ENCODE assay signal across 1 cellular context in the genomic region with DNA sequence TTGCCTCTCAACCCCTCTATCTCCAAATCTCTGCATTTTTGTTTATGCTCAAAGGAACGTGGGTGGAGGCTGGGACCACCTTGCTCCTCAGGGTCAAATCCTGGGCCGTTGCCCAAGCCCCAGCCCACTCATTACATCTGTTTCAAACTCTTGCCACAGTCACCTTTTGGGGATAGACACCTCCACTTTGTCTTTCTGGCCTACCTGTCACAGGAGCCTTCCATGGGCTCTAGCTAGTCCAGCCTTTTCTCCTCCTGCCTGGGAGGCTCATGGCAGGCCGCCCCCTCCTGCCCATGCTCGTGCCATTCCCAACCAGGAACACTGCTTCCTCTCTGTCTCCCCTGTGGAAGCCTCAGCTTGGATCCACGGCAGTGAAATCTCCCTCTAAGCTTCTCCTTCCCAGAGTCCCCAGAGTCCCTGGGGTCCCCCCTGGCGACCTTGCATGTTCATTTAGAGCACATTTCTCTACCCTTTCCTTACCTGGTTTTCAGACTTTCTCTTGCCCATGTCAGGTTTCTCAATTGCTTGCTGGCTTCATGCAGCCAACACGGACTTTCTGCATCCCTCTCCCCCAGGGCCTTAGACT.
TF ChIP-seq lines count a peak whose summit lies in the region.

No MANE protein-coding gene starts in this region.

TF ChIP-seq in GM23338, 12 proteins besides CTCF, POLR2A, EP300 and RAD21 (continued from another document):
- TF ChIP-seq, protein P1, sequence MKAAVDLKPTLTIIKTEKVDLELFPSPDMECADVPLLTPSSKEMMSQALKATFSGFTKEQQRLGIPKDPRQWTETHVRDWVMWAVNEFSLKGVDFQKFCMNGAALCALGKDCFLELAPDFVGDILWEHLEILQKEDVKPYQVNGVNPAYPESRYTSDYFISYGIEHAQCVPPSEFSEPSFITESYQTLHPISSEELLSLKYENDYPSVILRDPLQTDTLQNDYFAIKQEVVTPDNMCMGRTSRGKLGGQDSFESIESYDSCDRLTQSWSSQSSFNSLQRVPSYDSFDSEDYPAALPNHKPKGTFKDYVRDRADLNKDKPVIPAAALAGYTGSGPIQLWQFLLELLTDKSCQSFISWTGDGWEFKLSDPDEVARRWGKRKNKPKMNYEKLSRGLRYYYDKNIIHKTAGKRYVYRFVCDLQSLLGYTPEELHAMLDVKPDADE (IDR thresholded peaks at IDR 0.05): no peak
- TF ChIP-seq EZH2 (IDR thresholded peaks at IDR 0.05; ENCODE audit: low read depth, unreplicated experiment) (no peak), EZH2phosphoT487 (IDR thresholded peaks at IDR 0.05; ENCODE audit: unreplicated experiment) (no peak), NANOG (IDR thresholded peaks at IDR 0.05; ENCODE audit: borderline replicate concordance) (no peak)
- TF ChIP-seq, protein P2, sequence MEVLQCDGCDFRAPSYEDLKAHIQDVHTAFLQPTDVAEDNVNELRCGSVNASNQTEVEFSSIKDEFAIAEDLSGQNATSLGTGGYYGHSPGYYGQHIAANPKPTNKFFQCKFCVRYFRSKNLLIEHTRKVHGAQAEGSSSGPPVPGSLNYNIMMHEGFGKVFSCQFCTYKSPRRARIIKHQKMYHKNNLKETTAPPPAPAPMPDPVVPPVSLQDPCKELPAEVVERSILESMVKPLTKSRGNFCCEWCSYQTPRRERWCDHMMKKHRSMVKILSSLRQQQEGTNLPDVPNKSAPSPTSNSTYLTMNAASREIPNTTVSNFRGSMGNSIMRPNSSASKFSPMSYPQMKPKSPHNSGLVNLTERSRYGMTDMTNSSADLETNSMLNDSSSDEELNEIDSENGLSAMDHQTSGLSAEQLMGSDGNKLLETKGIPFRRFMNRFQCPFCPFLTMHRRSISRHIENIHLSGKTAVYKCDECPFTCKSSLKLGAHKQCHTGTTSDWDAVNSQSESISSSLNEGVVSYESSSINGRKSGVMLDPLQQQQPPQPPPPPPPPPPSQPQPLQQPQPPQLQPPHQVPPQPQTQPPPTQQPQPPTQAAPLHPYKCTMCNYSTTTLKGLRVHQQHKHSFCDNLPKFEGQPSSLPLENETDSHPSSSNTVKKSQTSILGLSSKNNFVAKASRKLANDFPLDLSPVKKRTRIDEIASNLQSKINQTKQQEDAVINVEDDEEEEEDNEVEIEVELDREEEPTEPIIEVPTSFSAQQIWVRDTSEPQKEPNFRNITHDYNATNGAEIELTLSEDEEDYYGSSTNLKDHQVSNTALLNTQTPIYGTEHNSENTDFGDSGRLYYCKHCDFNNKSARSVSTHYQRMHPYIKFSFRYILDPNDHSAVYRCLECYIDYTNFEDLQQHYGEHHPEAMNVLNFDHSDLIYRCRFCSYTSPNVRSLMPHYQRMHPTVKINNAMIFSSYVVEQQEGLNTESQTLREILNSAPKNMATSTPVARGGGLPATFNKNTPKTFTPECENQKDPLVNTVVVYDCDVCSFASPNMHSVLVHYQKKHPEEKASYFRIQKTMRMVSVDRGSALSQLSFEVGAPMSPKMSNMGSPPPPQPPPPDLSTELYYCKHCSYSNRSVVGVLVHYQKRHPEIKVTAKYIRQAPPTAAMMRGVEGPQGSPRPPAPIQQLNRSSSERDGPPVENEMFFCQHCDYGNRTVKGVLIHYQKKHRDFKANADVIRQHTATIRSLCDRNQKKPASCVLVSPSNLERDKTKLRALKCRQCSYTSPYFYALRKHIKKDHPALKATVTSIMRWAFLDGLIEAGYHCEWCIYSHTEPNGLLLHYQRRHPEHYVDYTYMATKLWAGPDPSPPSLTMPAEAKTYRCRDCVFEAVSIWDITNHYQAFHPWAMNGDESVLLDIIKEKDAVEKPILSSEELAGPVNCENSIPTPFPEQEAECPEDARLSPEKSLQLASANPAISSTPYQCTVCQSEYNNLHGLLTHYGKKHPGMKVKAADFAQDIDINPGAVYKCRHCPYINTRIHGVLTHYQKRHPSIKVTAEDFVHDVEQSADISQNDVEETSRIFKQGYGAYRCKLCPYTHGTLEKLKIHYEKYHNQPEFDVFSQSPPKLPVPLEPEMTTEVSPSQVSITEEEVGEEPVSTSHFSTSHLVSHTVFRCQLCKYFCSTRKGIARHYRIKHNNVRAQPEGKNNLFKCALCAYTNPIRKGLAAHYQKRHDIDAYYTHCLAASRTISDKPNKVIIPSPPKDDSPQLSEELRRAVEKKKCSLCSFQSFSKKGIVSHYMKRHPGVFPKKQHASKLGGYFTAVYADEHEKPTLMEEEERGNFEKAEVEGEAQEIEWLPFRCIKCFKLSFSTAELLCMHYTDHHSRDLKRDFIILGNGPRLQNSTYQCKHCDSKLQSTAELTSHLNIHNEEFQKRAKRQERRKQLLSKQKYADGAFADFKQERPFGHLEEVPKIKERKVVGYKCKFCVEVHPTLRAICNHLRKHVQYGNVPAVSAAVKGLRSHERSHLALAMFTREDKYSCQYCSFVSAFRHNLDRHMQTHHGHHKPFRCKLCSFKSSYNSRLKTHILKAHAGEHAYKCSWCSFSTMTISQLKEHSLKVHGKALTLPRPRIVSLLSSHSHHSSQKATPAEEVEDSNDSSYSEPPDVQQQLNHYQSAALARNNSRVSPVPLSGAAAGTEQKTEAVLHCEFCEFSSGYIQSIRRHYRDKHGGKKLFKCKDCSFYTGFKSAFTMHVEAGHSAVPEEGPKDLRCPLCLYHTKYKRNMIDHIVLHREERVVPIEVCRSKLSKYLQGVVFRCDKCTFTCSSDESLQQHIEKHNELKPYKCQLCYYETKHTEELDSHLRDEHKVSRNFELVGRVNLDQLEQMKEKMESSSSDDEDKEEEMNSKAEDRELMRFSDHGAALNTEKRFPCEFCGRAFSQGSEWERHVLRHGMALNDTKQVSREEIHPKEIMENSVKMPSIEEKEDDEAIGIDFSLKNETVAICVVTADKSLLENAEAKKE (CRISPR knock-in tag; IDR thresholded peaks at IDR 0.05): no peak
TF ChIP-seq in GM23338: peak in this region for 0.
